In the genomic region with DNA sequence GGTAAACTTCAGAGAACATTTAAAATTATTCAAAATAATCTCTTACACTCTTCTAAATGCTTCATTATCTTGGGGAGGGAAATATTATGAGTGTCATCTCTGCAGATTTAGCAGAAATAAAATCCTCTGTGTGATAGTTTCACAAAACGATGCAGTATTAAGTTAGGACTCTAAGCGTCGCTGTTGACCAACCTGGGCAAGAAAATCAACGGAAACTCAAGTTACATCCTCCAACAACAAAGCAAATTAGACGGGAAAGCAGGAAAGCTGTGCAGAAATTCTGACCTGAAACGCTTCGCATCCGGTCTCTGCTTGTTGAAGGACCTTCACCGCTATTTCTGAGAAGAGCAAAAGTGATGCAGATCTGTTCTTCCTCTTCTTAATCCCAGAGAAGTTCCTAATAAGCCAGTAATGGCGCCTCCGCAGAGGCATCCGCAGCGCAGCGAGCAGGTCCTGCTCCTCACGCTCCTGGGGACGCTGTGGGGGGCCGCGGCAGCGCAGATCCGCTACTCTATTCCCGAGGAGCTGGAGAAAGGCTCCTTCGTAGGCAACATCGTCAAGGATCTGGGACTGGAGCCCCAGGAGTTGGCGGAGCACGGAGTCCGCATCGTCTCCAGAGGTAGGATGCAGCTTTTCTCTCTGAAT, we compare ENCODE assay signal across 9 cellular contexts. TPM values are rescaled to one million over a fixed set of nuclear protein-coding genes. Genes with fewer than 3 reads are reported as not detected.
DNase-seq lines count a peak whose midpoint lies in the region; ATAC-seq and TF ChIP-seq lines count a peak whose summit lies in the region.
"Had no signal": no experiment of that assay in that cellular context is flagged by ENCODE, and none has a peak within 500 bp of the region (broad histone marks: within the 10 kb centered on the region; RNA-seq: fewer than 3 reads in every experiment).

A gene (plus strand): TSS at position 219 of the 645 bp plus-strand sequence. CDS start 193 bp downstream, at position 412.

- H3K27me3 ChIP-seq in OCI-LY1 (ENCODE audit: insufficient read depth, low read length) (no peaks in the 10 kb centered on the region), sigmoid colon (no peaks in the 10 kb centered on the region)
- H3K27me3 ChIP-seq in effector memory CD4-positive, alpha-beta T cell (replicated peaks; ENCODE audit: control insufficient read depth, insufficient read depth, low read length, poor library complexity, severe bottlenecking): peaks cover 6% of the 10 kb centered on the region

- intact Hi-C loops in sigmoid colon (cut with DNase I): no loop called here

- peak within 1 kb of the TSS; percentile 60; the same call in 1 of the 2 replicates for H3K4me3 ChIP-seq in GM08714 (ENCODE audit: low read length)
- H3K4me3 ChIP-seq in OCI-LY1 (ENCODE audit: low read depth, low read length, poor library complexity, severe bottlenecking): no peak within 1 kb of the TSS
- peak within 1 kb of the TSS; percentile 44 for H3K4me3 ChIP-seq in fibroblast of mammary gland (ENCODE audit: control insufficient read depth, low read depth, low read length)
- H3K4me3 ChIP-seq in sigmoid colon: peak within 1 kb of the TSS; percentile 7 to 30 (median 21)
- no peak within 1 kb of the TSS for H3K4me3 ChIP-seq in effector memory CD4-positive, alpha-beta T cell (ENCODE audit: insufficient read depth, low read depth, low read length, poor library complexity, severe bottlenecking)

- no peaks in the 10 kb centered on the region for H3K9me2 ChIP-seq in OCI-LY1 (ENCODE audit: low read depth, low read length)

- no peaks in the 10 kb centered on the region for H4K20me1 ChIP-seq in OCI-LY1 (ENCODE audit: insufficient read depth, low read length)

- TF ChIP-seq CTCF in OCI-LY1 (IDR thresholded peaks at IDR 0.05; ENCODE audit: low read length): peak; percentile 18; the same call in 1 of the 2 replicates
- TF ChIP-seq CTCF in fibroblast of mammary gland (conservative IDR thresholded peaks at IDR 0.05; ENCODE audit: control insufficient read depth, insufficient read depth, low read depth, low read length): peak; percentile 64
- no peak for TF ChIP-seq CTCF in sigmoid colon (IDR thresholded peaks at IDR 0.05)

- no peak within 1 kb of the TSS for H2AFZ ChIP-seq in OCI-LY1 (ENCODE audit: low read length)

- 23 to 56% methylated on average over 27 of the region's 27 CpGs for WGBS in sigmoid colon, 2 donors

- H3K9ac ChIP-seq in OCI-LY1 (ENCODE audit: low read length): no peak within 1 kb of the TSS

- H3F3A ChIP-seq in OCI-LY1 (ENCODE audit: insufficient read depth, low read length): 0 out of 2 replicates have a peak, but pooled peaks cover 3% of the 10 kb centered on the region

- no peak for TF ChIP-seq EP300 in sigmoid colon (IDR thresholded peaks at IDR 0.05)

- no peak for TF ChIP-seq POLR2A in sigmoid colon (IDR thresholded peaks at IDR 0.05)

- H3K36me3 ChIP-seq in OCI-LY1 (ENCODE audit: insufficient read depth, low read length): no peaks in the 10 kb centered on the region
- peaks cover 0 to 6% (median 0%) of the 10 kb centered on the region in 4 donors for H3K36me3 ChIP-seq in sigmoid colon
- no peaks in the 10 kb centered on the region for H3K36me3 ChIP-seq in effector memory CD4-positive, alpha-beta T cell (ENCODE audit: control insufficient read depth, insufficient read depth, low read length)

- H3K79me2 ChIP-seq in OCI-LY1 (ENCODE audit: insufficient read depth, low read length): no peaks in the 10 kb centered on the region

- H3K27ac ChIP-seq in OCI-LY1 (ENCODE audit: low read depth, low read length, poor library complexity, severe bottlenecking) (no peak within 1 kb of the TSS), sigmoid colon (no peak within 1 kb of the TSS)
- no peak within 1 kb of the TSS for H3K27ac ChIP-seq in effector memory CD4-positive, alpha-beta T cell (ENCODE audit: insufficient read depth, low read length, poor library complexity, severe bottlenecking)

- no peak for ATAC-seq in HG03565 (IDR thresholded peaks at IDR 0.05; ENCODE audit: unreplicated experiment)

- no peak within 1 kb of the TSS for H3K4me2 ChIP-seq in OCI-LY1 (ENCODE audit: low read length)

- peak; percentile 50 for DNase-seq in fibroblast of mammary gland (ENCODE audit: low read depth)
- DNase-seq in sigmoid colon: no peak
- no peak for DNase-seq in effector memory CD4-positive, alpha-beta T cell
- no peak for DNase-seq in NCI-H187 (lab: John Stamatoyannopoulos, UW)
- no peak for DNase-seq in activated T-cell treated with anti-CD3 and anti-CD28 coated beads, Interleukin-2, amount 50 U/mL, for 1 hour
- DNase-seq: activated CD4-positive, alpha-beta T cell treated with anti-CD3 and anti-CD28 coated beads for 4 hours had no signal

- H3K9me3 ChIP-seq in OCI-LY1 (ENCODE audit: low read length) (peaks cover 19% of the 10 kb centered on the region), sigmoid colon (peaks cover 42 to 91% (median 74%) of the 10 kb centered on the region in 4 donors)
- peaks cover 5% of the 10 kb centered on the region for H3K9me3 ChIP-seq in effector memory CD4-positive, alpha-beta T cell (ENCODE audit: control insufficient read depth, low read length)

- no peaks in the 10 kb centered on the region for H3K4me1 ChIP-seq in OCI-LY1 (ENCODE audit: insufficient read depth, low read length, severe bottlenecking)
- no peaks in the 10 kb centered on the region for H3K4me1 ChIP-seq in sigmoid colon
- H3K4me1 ChIP-seq in effector memory CD4-positive, alpha-beta T cell (ENCODE audit: control insufficient read depth, insufficient read depth, low read length, poor library complexity, severe bottlenecking): no peaks in the 10 kb centered on the region

RNA-seq across cellular contexts. Expression of the gene that starts here (rescaled TPM):
- 10 to 100 TPM in 2 of 4 donors, 1 to 10 TPM in 2; 5.4 to 13.6 (median 8.4) TPM for total RNA-seq in sigmoid colon
- polyA plus RNA-seq in sigmoid colon: under 1 TPM in 1 of 3 donors, not detected in 2; 0.85 TPM

Comparison
In these comparisons a context has a peak if more than half of its experiments do, and no peak if none do; other contexts are left out.
1. H3K4me3 ChIP-seq: peak in GM08714 (single experiment), fibroblast of mammary gland (single experiment) and sigmoid colon (4 of 4); none in OCI-LY1 (single experiment) and effector memory CD4-positive, alpha-beta T cell (single experiment).
2. CTCF ChIP-seq: peak in OCI-LY1 (single experiment) and fibroblast of mammary gland (single experiment); none in sigmoid colon (0 of 4).